Comparison of ENCODE assay signal across 23 cellular contexts in the genomic region with DNA sequence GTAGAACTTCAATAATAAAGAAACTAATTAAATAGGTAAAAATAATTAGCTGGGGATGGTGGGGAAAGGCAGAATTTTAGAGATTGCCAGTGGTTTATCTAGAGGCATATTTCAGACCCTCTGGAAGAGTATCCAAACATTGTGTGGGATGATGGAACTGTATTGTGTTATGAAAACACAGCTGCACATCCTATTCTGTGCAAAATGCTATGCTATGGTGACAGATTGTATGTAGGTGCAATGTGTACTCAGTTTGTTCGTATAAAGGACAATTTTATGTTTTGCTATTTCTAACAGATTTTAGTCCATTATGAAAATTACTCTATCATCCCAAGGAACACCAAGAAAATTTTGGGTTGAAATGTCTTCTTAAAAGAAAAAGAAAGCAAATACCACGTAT.
"Had no signal": no experiment of that assay in that cellular context is flagged by ENCODE, and none has a peak within 500 bp of the region (broad histone marks: within the 10 kb centered on the region; RNA-seq: fewer than 3 reads in every experiment).

No MANE protein-coding gene starts in this region.

- H3K9me3 ChIP-seq: colonic mucosa, esophagus muscularis mucosa, esophagus squamous epithelium, gastrocnemius medialis, gastroesophageal sphincter had no signal

- H3K27ac ChIP-seq: colonic mucosa, coronary artery, dorsolateral prefrontal cortex, epithelial cell of prostate, esophagus muscularis mucosa, esophagus squamous epithelium, foreskin keratinocyte, gastrocnemius medialis, gastroesophageal sphincter, heart left ventricle, heart right ventricle had no signal

- DNase-seq: colonic mucosa; cortex of kidney; dermis blood vessel endothelial cell; dorsolateral prefrontal cortex; effector CD4-positive, alpha-beta T cell; effector CD8-positive, alpha-beta T cell; effector memory CD4-positive, alpha-beta T cell; effector memory CD8-positive, alpha-beta T cell; endodermal cell; erythroblast; esophagus squamous epithelium; foreskin fibroblast; foreskin keratinocyte; foreskin melanocyte; gastrocnemius medialis; glutamatergic neuron; head of caudate nucleus; heart left ventricle; heart right ventricle had no signal

- H3K4me1 ChIP-seq: colonic mucosa, esophagus muscularis mucosa, esophagus squamous epithelium, foreskin keratinocyte, gastrocnemius medialis, gastroesophageal sphincter, heart left ventricle, heart right ventricle had no signal

- H3K27me3 ChIP-seq: colonic mucosa, dorsolateral prefrontal cortex, esophagus muscularis mucosa, esophagus squamous epithelium, foreskin keratinocyte, gastrocnemius medialis, gastroesophageal sphincter, heart left ventricle, heart right ventricle had no signal

- H3K4me3 ChIP-seq: colonic mucosa, coronary artery, dorsolateral prefrontal cortex, esophagus muscularis mucosa, esophagus squamous epithelium, gastrocnemius medialis, gastroesophageal sphincter, heart left ventricle, heart right ventricle had no signal

- H3K36me3 ChIP-seq: colonic mucosa, esophagus muscularis mucosa, esophagus squamous epithelium, gastrocnemius medialis, gastroesophageal sphincter, heart left ventricle, heart right ventricle had no signal
